10 cellular contexts compared by ENCODE assay signal in genomic region chr20:7375905-7376304, GRCh38.
DNase-seq lines count a peak whose midpoint lies in the region; ATAC-seq and TF ChIP-seq lines count a peak whose summit lies in the region.
"Had no signal": no experiment of that assay in that cellular context is flagged by ENCODE, and none has a peak within 500 bp of the region (broad histone marks: within the 10 kb centered on the region; RNA-seq: fewer than 3 reads in every experiment).

No MANE protein-coding gene starts in this region.

- H3K4me1 ChIP-seq in foreskin keratinocyte = no peaks in the 10 kb centered on the region

- peak; percentile 54 for TF ChIP-seq CTCF in AG04450 (IDR thresholded peaks at IDR 0.05; ENCODE audit: low read depth, low read length)
- peak; percentile 27 for TF ChIP-seq CTCF in GM12873 (IDR thresholded peaks at IDR 0.05; ENCODE audit: insufficient read depth, low read depth, low read length, missing control alignments)
- peak; percentile 70 for TF ChIP-seq CTCF in foreskin keratinocyte (conservative IDR thresholded peaks at IDR 0.05)

- no peak overlapping the region for H3K27ac ChIP-seq in AG04450 (ENCODE audit: low read depth, low read length)
- no peak overlapping the region for H3K27ac ChIP-seq in foreskin keratinocyte

- H3K27me3 ChIP-seq in AG04450 (ENCODE audit: control insufficient read depth, insufficient read depth, low read length) = no peaks in the 10 kb centered on the region
- no peaks in the 10 kb centered on the region for H3K27me3 ChIP-seq in foreskin keratinocyte

- no peaks in the 10 kb centered on the region for H3K9me3 ChIP-seq in AG04450 (ENCODE audit: control insufficient read depth, insufficient read depth, low read length)

- CTCF ChIA-PET in AG04450 (lab: Charles Lee) = interaction anchor here (0.6 to 2.6 kb wide), 13 partner anchors 12 to 1196 kb away, joined by 3 to 11 read pairs (median 4); no protein-coding TSS in a partner anchor

- DNase-seq in AG04450 (ENCODE audit: low read depth, low spot score) (no peak), RPMI7951 (ENCODE audit: low read depth) (peak; percentile 33), foreskin keratinocyte (no peak), T1000 (lab: John Stamatoyannopoulos, UW) (no peak), SHP77 treated with DMSO at 0.1 percent for 48 hours (lab: John Stamatoyannopoulos, UW) (no peak), NCI-H1436 treated with DMSO at 0.1 percent for 48 hours (lab: John Stamatoyannopoulos, UW) (no peak), cerebellar nuclear complex (lab: John Stamatoyannopoulos, UW) (no peak)
- DNase-seq: hippocampal formation; stimulated activated CD4-positive, alpha-beta T cell treated with anti-CD3 and anti-CD28 coated beads, Interleukin-2, amount 100 ng/mL, for 24 hours had no signal

- POLR2A ChIA-PET in AG04450 (lab: Yijun Ruan, JAX) = no interaction called here

- ATAC-seq in foreskin keratinocyte = no peak

- no peak overlapping the region for H3K4me3 ChIP-seq in AG04450 (ENCODE audit: low read depth, low read length)
